1 cellular context compared by ENCODE assay signal in the genomic region with DNA sequence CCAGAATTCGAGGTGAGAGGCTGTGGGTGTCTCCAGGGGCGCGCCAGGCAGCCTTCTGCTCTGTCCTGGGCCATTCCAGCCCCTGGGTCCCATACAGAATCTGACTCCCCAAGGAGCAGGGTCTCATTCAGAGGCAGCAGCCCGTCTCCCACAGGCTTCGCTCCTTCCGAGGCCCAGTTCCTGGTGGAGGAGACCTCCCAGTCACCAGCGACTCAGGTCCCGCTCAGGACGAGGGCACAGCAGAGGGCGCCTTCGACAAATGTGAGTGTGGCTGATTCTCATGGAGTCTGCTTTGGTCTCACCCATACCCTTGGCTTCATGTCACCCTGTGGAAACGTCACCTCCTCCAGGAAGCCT.
TF ChIP-seq lines count a peak whose summit lies in the region.

No MANE protein-coding gene starts in this region.

TF ChIP-seq in HCT116, 20 proteins besides CTCF, POLR2A, EP300 and RAD21 (continued from another document):
- TF ChIP-seq TCF7L2 (IDR thresholded peaks at IDR 0.05; ENCODE audit: borderline replicate concordance, extremely low read depth, insufficient read depth, insufficient read length) (no peak), EGR1 (IDR thresholded peaks at IDR 0.05; ENCODE audit: low read depth) (no peak), SP1 (IDR thresholded peaks at IDR 0.05; ENCODE audit: low read depth) (no peak), ELF1 (IDR thresholded peaks at IDR 0.05; ENCODE audit: borderline replicate concordance, low read depth) (no peak), JUND (IDR thresholded peaks at IDR 0.05) (no peak)
